16 cellular contexts compared by ENCODE assay signal in genomic region chr20:58231678-58232077, GRCh38.
DNase-seq lines count a peak whose midpoint lies in the region; ATAC-seq, FAIRE-seq and TF ChIP-seq lines count a peak whose summit lies in the region.
"Had no signal": no experiment of that assay in that cellular context is flagged by ENCODE, and none has a peak within 500 bp of the region (broad histone marks: within the 10 kb centered on the region; RNA-seq: fewer than 3 reads in every experiment).

No MANE protein-coding gene starts in this region.

- DNase-seq in DMS114 treated with DMSO at 0.1 percent for 48 hours (lab: John Stamatoyannopoulos, UW; ENCODE audit: unreplicated experiment) (peak; percentile 23), NCI-H526 treated with DMSO at 0.1 percent for 48 hours (lab: John Stamatoyannopoulos, UW) (peak; percentile 28), fibroblast of gingiva (ENCODE audit: low read depth) (peak; percentile 12), erythroblast (lab: John Stamatoyannopoulos, UW) (no peak), DMS79 treated with DMSO at 0.1 percent for 48 hours (lab: John Stamatoyannopoulos, UW) (no peak)
- DNase-seq: activated effector memory CD4-positive, alpha-beta T cell treated with Interleukin-2 at 50 U/mL for 16 hours; aorta; dorsolateral prefrontal cortex; natural killer cell; NCI-H2029; stimulated activated CD8-positive, alpha-beta memory T cell treated with anti-CD3 and anti-CD28 coated beads, Interleukin-4, amount 100 ng/mL, for 48 hours; thyroid gland; WERI-Rb-1 had no signal

- TF ChIP-seq POLR2A in erythroblast (IDR thresholded peaks at IDR 0.05; ENCODE audit: low read length), result no peak

- FAIRE-seq in G401.6 (lab: Jason Lieb, UNC), result peak; percentile 19
- FAIRE-seq: H54 had no signal

- ATAC-seq in GM19463 (IDR thresholded peaks at IDR 0.05; ENCODE audit: unreplicated experiment), result no peak
- ATAC-seq: natural killer cell had no signal

Comparison
In these comparisons a context has a peak if more than half of its experiments do, and no peak if none do; other contexts are left out.
1. DNase-seq: peak in DMS114 treated with DMSO at 0.1 percent for 48 hours (single experiment), NCI-H526 treated with DMSO at 0.1 percent for 48 hours (single experiment) and fibroblast of gingiva (single experiment); none in erythroblast (0 of 2) and DMS79 treated with DMSO at 0.1 percent for 48 hours (single experiment).